10 cellular contexts compared by ENCODE assay signal in genomic region chr1:47416319-47417128, GRCh38. TPM values are rescaled to one million over a fixed set of nuclear protein-coding genes. Genes with fewer than 3 reads are reported as not detected.
DNase-seq lines count a peak whose midpoint lies in the region; ATAC-seq and TF ChIP-seq lines count a peak whose summit lies in the region.
"Had no signal": no experiment of that assay in that cellular context is flagged by ENCODE, and none has a peak within 500 bp of the region (broad histone marks: within the 10 kb centered on the region; RNA-seq: fewer than 3 reads in every experiment).

No MANE protein-coding gene starts in this region.

- in situ Hi-C loops in brain microvascular endothelial cell (cut with HindIII; ENCODE audit: low pct_ligation_motif_present, low sequenced_read_pairs), result no loop called here

- no peaks in the 10 kb centered on the region for H3K36me3 ChIP-seq in H7 (replicated peaks; ENCODE audit: control insufficient read depth, insufficient read depth, low read length)
- H3K36me3 ChIP-seq in brain microvascular endothelial cell (replicated peaks), result no peaks in the 10 kb centered on the region

- POLR2A ChIA-PET in AG04449 (lab: Yijun Ruan, JAX), result no interaction called here

- no peak for ATAC-seq in HG03025 (IDR thresholded peaks at IDR 0.05; ENCODE audit: low FRiP score, unreplicated experiment)
- ATAC-seq: sciatic nerve had no signal

- H3K27ac ChIP-seq in brain microvascular endothelial cell, result no peak overlapping the region

- CTCF ChIA-PET in AG04449 (lab: Yijun Ruan, JAX), result interaction anchor here (1.0 to 22.8 kb wide), 3 partner anchors 9 to 27 kb away, joined by 3 to 535 read pairs (median 74); no protein-coding TSS in a partner anchor

- TF ChIP-seq CTCF in AG04449 (IDR thresholded peaks at IDR 0.05; ENCODE audit: insufficient read depth, low read length, missing control alignments), result no peak
- TF ChIP-seq CTCF in brain microvascular endothelial cell (IDR thresholded peaks at IDR 0.05; ENCODE audit: low read depth, low read length, missing control alignments), result no peak

- DNase-seq in AG04449 (ENCODE audit: low read depth, low spot score) (no peak), H7 (peak; percentile 84), brain microvascular endothelial cell (no peak), lung microvascular endothelial cell (ENCODE audit: low read depth in 2 of 2) (peak; percentile 11 to 25), T1000 (lab: John Stamatoyannopoulos, UW) (no peak), SKM-1 (lab: John Stamatoyannopoulos, UW; ENCODE audit: unreplicated experiment) (no peak)
- DNase-seq in effector CD4-positive, alpha-beta T cell, result no peak

- H3K4me3 ChIP-seq in AG04449 (ENCODE audit: low read depth, low read length), result peak overlapping the region; percentile 39
- H3K4me3 ChIP-seq in H7 (ENCODE audit: insufficient read depth, low read depth, low read length), result peak overlapping the region; percentile 32
- peak overlapping the region; percentile 27 for H3K4me3 ChIP-seq in brain microvascular endothelial cell (ENCODE audit: low read depth, low read length)

- H3K27me3 ChIP-seq in H7 (ENCODE audit: control insufficient read depth, insufficient read depth, low read length) (peaks cover 84% of the 10 kb centered on the region), brain microvascular endothelial cell (replicated peaks) (peaks cover 26% of the 10 kb centered on the region)

RNA-seq across cellular contexts. Expression of gene FOXE3, which starts 0.4 kb away (rescaled TPM):
- 0.14 TPM in 1 of 2 replicates, not detected in the other for total RNA-seq in H7 (2014; rRNA removed; shearing (Covaris generic))
- total RNA-seq in lung microvascular endothelial cell, result not detected in 2 replicates
- total RNA-seq: T-helper 2 cell treated with Interferon-gamma antibody and Interleukin-4, amounts not matched to agents 100 ng/mL and 5 ng/mL, for 36 hours had no signal

RNA-seq across cellular contexts. Expression of gene FOXD2, which starts 21.3 kb away (rescaled TPM):
- total RNA-seq in H7 (2014; rRNA removed; shearing (Covaris generic)), result 0.83 and 1.1 TPM in 2 replicates
- under 0.01 TPM in 2 replicates for total RNA-seq in lung microvascular endothelial cell

Comparison
In these comparisons a context has a peak if more than half of its experiments do, and no peak if none do; other contexts are left out.
1. DNase-seq: peak in H7 (single experiment) and lung microvascular endothelial cell (2 of 2); none in AG04449 (single experiment), brain microvascular endothelial cell (single experiment), effector CD4-positive, alpha-beta T cell (single experiment), T1000 (single experiment) and SKM-1 (single experiment).
2. Peak in every context shown above with its lines, with median percentiles within 50 percentile points of each other: H3K4me3 ChIP-seq.